Comparison of ENCODE assay signal across 9 cellular contexts in the genomic region with DNA sequence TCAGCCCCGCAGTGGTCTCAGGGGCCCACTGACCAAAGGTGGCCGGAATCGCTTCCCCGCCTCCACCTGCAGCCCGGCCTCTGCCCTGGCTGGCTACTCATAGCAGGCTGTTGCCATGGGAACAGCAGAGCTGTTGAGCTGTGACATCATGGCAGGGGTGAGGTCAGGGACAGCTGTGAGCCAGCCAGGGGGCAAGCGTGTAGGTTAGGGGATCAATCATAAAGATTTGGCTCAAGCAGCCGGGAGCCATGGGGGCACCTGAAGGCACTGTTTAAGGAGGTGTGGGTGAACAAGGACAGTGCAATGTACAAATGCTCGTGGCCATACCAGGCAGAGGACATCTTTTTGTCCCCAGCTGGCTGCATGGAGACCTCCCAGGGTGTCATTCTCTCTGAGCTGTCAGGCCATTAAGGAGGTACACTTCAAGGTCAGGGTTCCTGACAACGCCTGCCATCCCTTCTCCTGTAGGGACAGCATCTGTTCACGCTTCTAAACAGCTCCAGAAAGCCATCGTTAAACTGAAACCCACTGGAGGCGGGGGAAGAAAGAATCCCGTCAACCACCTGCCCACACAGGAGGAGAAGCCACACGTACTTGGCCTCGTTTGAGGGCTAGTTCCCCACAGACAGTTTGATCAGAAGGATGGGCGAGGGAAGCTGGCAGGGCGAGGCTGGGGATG. TPM values are rescaled to one million over a fixed set of nuclear protein-coding genes. Genes with fewer than 3 reads are reported as not detected.
DNase-seq lines count a peak whose midpoint lies in the region; ATAC-seq and TF ChIP-seq lines count a peak whose summit lies in the region.
"Had no signal": no experiment of that assay in that cellular context is flagged by ENCODE, and none has a peak within 500 bp of the region (broad histone marks: within the 10 kb centered on the region; RNA-seq: fewer than 3 reads in every experiment).

A gene with protein sequence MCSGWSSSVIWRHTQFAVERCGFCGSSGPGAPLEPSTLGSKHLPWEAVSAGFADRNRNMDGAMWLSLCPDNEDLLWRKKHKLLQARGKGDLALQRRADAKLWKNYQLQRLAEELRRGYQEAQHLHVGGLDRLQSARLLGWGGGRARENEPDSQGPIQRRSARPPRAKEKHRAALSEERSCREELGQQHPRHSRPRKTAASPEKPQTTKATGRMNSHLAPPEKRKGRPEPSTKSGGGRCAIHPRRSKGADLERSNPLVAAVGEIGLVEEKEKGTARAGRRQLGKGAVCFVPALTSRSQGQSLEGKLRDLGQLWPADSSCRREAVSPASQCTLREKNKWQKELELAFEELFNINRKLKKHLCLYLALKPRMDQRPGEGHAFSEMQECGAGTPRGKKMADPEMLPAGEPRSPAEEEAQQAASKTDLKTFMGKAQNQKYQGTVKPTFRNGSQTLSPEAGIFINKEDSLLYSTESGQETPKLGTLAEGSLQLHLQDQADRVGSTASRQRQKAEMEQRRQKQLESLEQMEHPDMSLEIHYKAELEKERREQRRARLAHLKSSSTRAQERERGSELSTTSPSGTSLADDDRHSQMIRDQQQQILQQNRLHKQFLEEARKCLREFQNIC (minus strand): TSS at position 101 of the 679 bp plus-strand sequence. CDS start 1,373 bp downstream, outside the sequence.

- CTCF ChIA-PET in OCI-LY7 (lab: Charles Lee; ENCODE audit: unreplicated experiment) = no interaction called here

- H3K9me3 ChIP-seq in OCI-LY7 (ENCODE audit: low read length) (no peaks in the 10 kb centered on the region), Karpas-422 (ENCODE audit: low read length) (no peaks in the 10 kb centered on the region)
- H3K9me3 ChIP-seq: colonic mucosa had no signal

- H3K36me3 ChIP-seq in OCI-LY7 (ENCODE audit: insufficient read depth, low read length) (no peaks in the 10 kb centered on the region), Karpas-422 (ENCODE audit: insufficient read depth, low read length) (no peaks in the 10 kb centered on the region)
- H3K36me3 ChIP-seq: colonic mucosa had no signal

- H3K79me2 ChIP-seq in OCI-LY7 (ENCODE audit: insufficient read depth, low read depth, low read length) (no peaks in the 10 kb centered on the region), Karpas-422 (ENCODE audit: low read length) (no peaks in the 10 kb centered on the region)

- no peaks in the 10 kb centered on the region for H3K9me2 ChIP-seq in OCI-LY7 (ENCODE audit: insufficient read depth, low read length)
- no peaks in the 10 kb centered on the region for H3K9me2 ChIP-seq in Karpas-422 (replicated peaks; ENCODE audit: insufficient read depth, low read length)

- H3K27me3 ChIP-seq in Karpas-422 (ENCODE audit: low read length) = no peaks in the 10 kb centered on the region
- H3K27me3 ChIP-seq: colonic mucosa had no signal

- H3K27me3 Mint-ChIP-seq in chondrocyte (ENCODE audit: low read depth) (no peaks in the 10 kb centered on the region), neural crest cell (ENCODE audit: low read depth) (no peaks in the 10 kb centered on the region)

- POLR2A ChIA-PET in OCI-LY7 (lab: Charles Lee) = interaction anchor here (0.7 to 1.1 kb wide), 3 partner anchors 11 to 49 kb away, joined by 3 to 4 read pairs (median 3); no protein-coding TSS in a partner anchor

- H3K4me3 ChIP-seq in OCI-LY7 (ENCODE audit: low read depth, low read length, poor library complexity, severe bottlenecking) (no peak within 1 kb of the TSS), Karpas-422 (ENCODE audit: low read length) (no peak within 1 kb of the TSS)
- H3K4me3 ChIP-seq: colonic mucosa had no signal

- H3K36me3 Mint-ChIP-seq in chondrocyte (ENCODE audit: low read depth) = peaks cover 3% of the 10 kb centered on the region
- H3K36me3 Mint-ChIP-seq in neural crest cell (ENCODE audit: low read depth) = no peaks in the 10 kb centered on the region

- H3K9me3 Mint-ChIP-seq in chondrocyte (ENCODE audit: low read depth) (no peaks in the 10 kb centered on the region), neural crest cell (no peaks in the 10 kb centered on the region)

- H3K27ac Mint-ChIP-seq in chondrocyte (ENCODE audit: unreplicated experiment) = peak within 1 kb of the TSS; percentile 59
- peak within 1 kb of the TSS; percentile 93 for H3K27ac Mint-ChIP-seq in neural crest cell (ENCODE audit: unreplicated experiment)

- intact Hi-C loops in OCI-LY7 (cut with micrococcal nuclease; ENCODE audit: unreplicated experiment) = no loop called here

- H3K9ac ChIP-seq in Karpas-422 (ENCODE audit: low read length) = no peak within 1 kb of the TSS

- H3K4me1 ChIP-seq in OCI-LY7 (ENCODE audit: insufficient read depth, low read length, poor library complexity, severe bottlenecking) (no peaks in the 10 kb centered on the region), Karpas-422 (ENCODE audit: low read length) (no peaks in the 10 kb centered on the region)
- H3K4me1 ChIP-seq: colonic mucosa had no signal

- H3K4me3 Mint-ChIP-seq in chondrocyte (ENCODE audit: unreplicated experiment) (no peak within 1 kb of the TSS), neural crest cell (peak within 1 kb of the TSS; percentile 27)

- DNase-seq in Daoy (ENCODE audit: low read depth) (peak; percentile 56), NCI-H1092 treated with DMSO at 0.1 percent for 48 hours (lab: John Stamatoyannopoulos, UW) (peak; percentile 14), chondrocyte (ENCODE audit: low spot score) (no peak), neural crest cell (ENCODE audit: low read depth, low spot score) (peak; percentile 52), NOMO-1 (lab: John Stamatoyannopoulos, UW; ENCODE audit: unreplicated experiment in 2 of 2) (no peak), OCI-LY7 (ENCODE audit: low spot score) (no peak), Karpas-422 (no peak)
- DNase-seq: colonic mucosa had no signal

- H3K4me2 ChIP-seq in OCI-LY7 (ENCODE audit: low read length) (no peak within 1 kb of the TSS), Karpas-422 (ENCODE audit: low read depth, low read length, poor library complexity, severe bottlenecking) (no peak within 1 kb of the TSS)

- no peak for TF ChIP-seq CTCF in chondrocyte (IDR thresholded peaks at IDR 0.05)
- no peak for TF ChIP-seq CTCF in neural crest cell (conservative IDR thresholded peaks at IDR 0.05)
- no peak for TF ChIP-seq CTCF in OCI-LY7 (conservative IDR thresholded peaks at IDR 0.05; ENCODE audit: low read length)

- peaks cover 32% of the 10 kb centered on the region for H3K4me1 Mint-ChIP-seq in chondrocyte (ENCODE audit: low read depth)
- peaks cover 47% of the 10 kb centered on the region for H3K4me1 Mint-ChIP-seq in neural crest cell

- BruUV-seq in OCI-LY7 (replicated peaks; lab: Mats Ljungman, UMichigan) = no TSS peak

- H4K20me1 ChIP-seq in OCI-LY7 (ENCODE audit: insufficient read depth, low read length) (no peaks in the 10 kb centered on the region), Karpas-422 (ENCODE audit: insufficient read depth, low read depth, low read length) (no peaks in the 10 kb centered on the region)

- H2AFZ ChIP-seq in OCI-LY7 (ENCODE audit: low read length) (no peak within 1 kb of the TSS), Karpas-422 (ENCODE audit: low read length) (no peak within 1 kb of the TSS)

- H3K27ac ChIP-seq in OCI-LY7 (ENCODE audit: low read depth, low read length, poor library complexity, severe bottlenecking) (no peak within 1 kb of the TSS), Karpas-422 (ENCODE audit: low read length) (no peak within 1 kb of the TSS)
- H3K27ac ChIP-seq: colonic mucosa had no signal

- no peak for ATAC-seq in HG03139 (IDR thresholded peaks at IDR 0.05; ENCODE audit: unreplicated experiment)

RNA-seq across cellular contexts. Expression of the gene that starts here (rescaled TPM):
- 1.0 TPM in 1 of 2 replicates, not detected in the other for total RNA-seq in Daoy (2014; rRNA removed; shearing (Covaris generic))
- total RNA-seq in chondrocyte (0.67 to 2.3 TPM (median 1.3 TPM) in 3 replicates), neural crest cell (1.2 TPM in 2 replicates), OCI-LY7 (2022) (not detected in 2 replicates)
- total RNA-seq in OCI-LY7 (2014; rRNA removed; shearing (Covaris generic)) = not detected in 2 replicates
- not detected in 2 replicates for total RNA-seq in Karpas-422 (2014; rRNA removed; shearing (Covaris generic); ENCODE audit: low replicate concordance)

Comparison
In these comparisons a context has a peak if more than half of its experiments do, and no peak if none do; other contexts are left out.
1. DNase-seq: peak in Daoy (single experiment), NCI-H1092 treated with DMSO at 0.1 percent for 48 hours (single experiment) and neural crest cell (single experiment); none in chondrocyte (single experiment), NOMO-1 (0 of 2), OCI-LY7 (single experiment) and Karpas-422 (single experiment).